18 cellular contexts compared by ENCODE assay signal in the genomic region with DNA sequence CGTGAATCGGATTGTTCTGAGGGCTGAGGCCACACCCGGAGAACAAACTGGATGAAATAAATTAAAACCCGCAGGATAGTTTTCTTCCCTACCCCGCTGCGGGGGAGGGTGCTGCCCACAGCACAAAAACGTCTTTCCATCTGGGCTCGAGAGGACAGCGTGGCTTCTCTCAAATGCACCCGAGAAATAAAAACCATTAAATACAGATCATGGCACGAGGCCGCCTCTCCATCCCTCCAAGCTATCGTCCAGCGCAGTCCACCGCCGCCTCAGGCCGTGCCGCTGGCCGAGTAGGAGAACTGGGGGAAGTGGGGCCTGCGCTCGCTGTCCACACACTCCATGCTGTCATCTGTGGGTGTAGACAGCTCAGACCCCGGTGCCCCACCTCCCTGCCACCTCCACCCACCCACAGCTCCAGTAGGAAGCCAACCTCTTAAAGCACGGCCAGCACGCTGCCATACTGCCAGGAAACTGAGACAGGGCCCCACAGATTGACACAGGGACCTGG.
"Had no signal": no experiment of that assay in that cellular context is flagged by ENCODE, and none has a peak within 500 bp of the region (broad histone marks: within the 10 kb centered on the region; RNA-seq: fewer than 3 reads in every experiment).

No MANE protein-coding gene starts in this region.

- H3K27ac ChIP-seq: hepatocyte, prostate gland, stomach, testis, upper lobe of right lung had no signal

- H3K27me3 ChIP-seq: breast epithelium, esophagus muscularis mucosa, hepatocyte, stomach, testis, upper lobe of right lung had no signal

- H3K4me3 ChIP-seq: breast epithelium, esophagus muscularis mucosa, hepatocyte, mucosa of descending colon, prostate gland, stomach, testis, upper lobe of right lung had no signal

- DNase-seq: activated T-cell treated with anti-CD3 and anti-CD28 coated beads, Interleukin-2, amount 50 U/mL, for 72 hours; aorta; mucosa of descending colon; naive thymus-derived CD4-positive, alpha-beta T cell; stomach; testis; upper lobe of right lung had no signal

- H3K4me3 Mint-ChIP-seq: activated CD4-positive, alpha-beta memory T cell treated with anti-CD3 and anti-CD28 coated beads for 36 hours; activated T-cell treated with anti-CD3 and anti-CD28 coated beads, Interleukin-2, amount 50 U/mL, for 72 hours; naive thymus-derived CD4-positive, alpha-beta T cell; T-helper 1 cell treated with Interleukin-12 subunit alpha and Interleukin-12 subunit beta and Interleukin-4 antibody, amounts not matched to agents 30 μg/mL and 1 μg/mL, for 36 hours had no signal

- H2AFZ ChIP-seq: hepatocyte had no signal

- H3K4me2 ChIP-seq: hepatocyte had no signal

- H3K27ac Mint-ChIP-seq: activated CD4-positive, alpha-beta memory T cell treated with anti-CD3 and anti-CD28 coated beads for 36 hours; activated T-cell treated with anti-CD3 and anti-CD28 coated beads, Interleukin-2, amount 50 U/mL, for 72 hours had no signal

- ATAC-seq: activated T-cell treated with anti-CD3 and anti-CD28 coated beads, Interleukin-2, amount 50 U/mL, for 72 hours; left lobe of liver; mucosa of descending colon; naive thymus-derived CD4-positive, alpha-beta T cell; sciatic nerve; SK-N-SH treated with all-trans-retinoic acid at 6 μM for 48 hours; upper lobe of right lung had no signal

- FAIRE-seq: endometrium, keratinocyte had no signal

- H3K36me3 ChIP-seq: breast epithelium had no signal

- H3K27me3 Mint-ChIP-seq: activated CD4-positive, alpha-beta memory T cell treated with anti-CD3 and anti-CD28 coated beads for 36 hours; naive thymus-derived CD4-positive, alpha-beta T cell had no signal

- H3K9me3 ChIP-seq: breast epithelium, mucosa of descending colon, prostate gland, testis, upper lobe of right lung had no signal
